In genomic region chr3:62538706-62539356, GRCh38 we compare ENCODE assay signal across 18 cellular contexts.
DNase-seq lines count a peak whose midpoint lies in the region; ATAC-seq and TF ChIP-seq lines count a peak whose summit lies in the region.
"Had no signal": no experiment of that assay in that cellular context is flagged by ENCODE, and none has a peak within 500 bp of the region (broad histone marks: within the 10 kb centered on the region; RNA-seq: fewer than 3 reads in every experiment).

No MANE protein-coding gene starts in this region.

- no peaks in the 10 kb centered on the region for H3K36me3 ChIP-seq in H7 (replicated peaks; ENCODE audit: control insufficient read depth, insufficient read depth, low read length)
- H3K36me3 ChIP-seq in HUES64 (ENCODE audit: insufficient read depth, low read length): no peaks in the 10 kb centered on the region
- no peaks in the 10 kb centered on the region for H3K36me3 ChIP-seq in esophagus muscularis mucosa
- no peaks in the 10 kb centered on the region for H3K36me3 ChIP-seq in iPS-20b (ENCODE audit: insufficient read depth, low read depth, low read length)
- H3K36me3 ChIP-seq in tibial nerve: no peaks in the 10 kb centered on the region
- H3K36me3 ChIP-seq: Peyer's patch, SJSA1 had no signal

- TF ChIP-seq POLR2A in esophagus muscularis mucosa (IDR thresholded peaks at IDR 0.05; ENCODE audit: low read depth): no peak
- no peak for TF ChIP-seq POLR2A in tibial nerve (IDR thresholded peaks at IDR 0.05)

- no peaks in the 10 kb centered on the region for H3K27me3 ChIP-seq in H7 (ENCODE audit: control insufficient read depth, insufficient read depth, low read length)
- H3K27me3 ChIP-seq in HUES64 (ENCODE audit: insufficient read depth, low read length): no peaks in the 10 kb centered on the region
- no peaks in the 10 kb centered on the region for H3K27me3 ChIP-seq in esophagus muscularis mucosa
- H3K27me3 ChIP-seq in iPS-20b (ENCODE audit: insufficient read depth, low read length): no peaks in the 10 kb centered on the region
- H3K27me3 ChIP-seq in tibial nerve: no peaks in the 10 kb centered on the region
- H3K27me3 ChIP-seq: Peyer's patch had no signal

- no peaks in the 10 kb centered on the region for H3K9me3 ChIP-seq in HUES64 (ENCODE audit: insufficient read depth, low read depth, low read length)
- H3K9me3 ChIP-seq in esophagus muscularis mucosa: no peaks in the 10 kb centered on the region
- H3K9me3 ChIP-seq in iPS-20b (ENCODE audit: insufficient read depth, low read depth, low read length): no peaks in the 10 kb centered on the region
- no peaks in the 10 kb centered on the region for H3K9me3 ChIP-seq in tibial nerve
- H3K9me3 ChIP-seq: Peyer's patch, SJSA1 had no signal

- peaks cover 43% of the 10 kb centered on the region for H3K4me1 ChIP-seq in HUES64 (ENCODE audit: insufficient read depth, low read length)
- H3K4me1 ChIP-seq in esophagus muscularis mucosa: no peaks in the 10 kb centered on the region
- H3K4me1 ChIP-seq in iPS-20b (ENCODE audit: insufficient read depth, low read length): peaks cover 26% of the 10 kb centered on the region
- H3K4me1 ChIP-seq in tibial nerve: no peaks in the 10 kb centered on the region
- H3K4me1 ChIP-seq: Peyer's patch, SJSA1 had no signal

- no peak for TF ChIP-seq CTCF in esophagus muscularis mucosa (IDR thresholded peaks at IDR 0.05)
- no peak for TF ChIP-seq CTCF in tibial nerve (IDR thresholded peaks at IDR 0.05)

- intact Hi-C loops in esophagus muscularis mucosa (cut with DNase I): no loop called here

- peak overlapping the region; percentile 52 for H3K9ac ChIP-seq in HUES64 (ENCODE audit: low read depth, low read length)
- peak overlapping the region; percentile 63; the same call in 1 of the 2 replicates for H3K9ac ChIP-seq in iPS-20b (ENCODE audit: low read depth, low read length)

- H3K27ac ChIP-seq in HUES64 (ENCODE audit: low read depth, low read length) (peak overlapping the region; percentile 91), esophagus muscularis mucosa (replicated peaks in 1 of 4) (no peak overlapping the region), iPS-20b (ENCODE audit: low read length) (peak overlapping the region; percentile 32), tibial nerve (no peak overlapping the region)
- H3K27ac ChIP-seq: HL-60, Peyer's patch, SJSA1 had no signal

- no peak for TF ChIP-seq EP300 in esophagus muscularis mucosa (IDR thresholded peaks at IDR 0.05)
- no peak for TF ChIP-seq EP300 in tibial nerve (IDR thresholded peaks at IDR 0.05)

- no peak overlapping the region for H3K4me3 ChIP-seq in H7 (ENCODE audit: insufficient read depth, low read depth, low read length)
- peak overlapping the region; percentile 27 for H3K4me3 ChIP-seq in HUES64 (ENCODE audit: low read length)
- H3K4me3 ChIP-seq in esophagus muscularis mucosa: no peak overlapping the region
- peak overlapping the region; percentile 42 for H3K4me3 ChIP-seq in iPS-20b (ENCODE audit: low read length)
- no peak overlapping the region for H3K4me3 ChIP-seq in tibial nerve
- H3K4me3 ChIP-seq: K562, Peyer's patch, SJSA1 had no signal

- peak; percentile 10 for DNase-seq in H7
- DNase-seq in esophagus muscularis mucosa (ENCODE audit: extremely low spot score): peak; percentile 24
- no peak for DNase-seq in activated gamma-delta T cell treated with Interleukin-2 at 50 U/mL for 16 hours
- DNase-seq in tibial nerve (ENCODE audit: low spot score in 2 of 2): no peak
- DNase-seq in NCI-H1105 treated with DMSO at 0.1 percent for 48 hours (lab: John Stamatoyannopoulos, UW): no peak
- DNase-seq: CD8-positive, alpha-beta memory T cell; DMS53; NCI-H1694 treated with DMSO at 0.1 percent for 48 hours; NCI-H2107; NCI-H526; Peyer's patch; SW 1271 had no signal

- 20% methylated on average over 4 of the region's 4 CpGs for WGBS in HUES64
- WGBS in esophagus muscularis mucosa: 23% methylated on average over 4 of the region's 4 CpGs
- 11 to 13% methylated on average over 4 of the region's 4 CpGs for WGBS in tibial nerve, 2 donors

- ATAC-seq in GM21423 (IDR thresholded peaks at IDR 0.05; ENCODE audit: unreplicated experiment): no peak
- ATAC-seq: K562 had no signal

Comparison
In these comparisons a context has a peak if more than half of its experiments do, and no peak if none do; other contexts are left out.
1. DNase-seq: peak in H7 (single experiment) and esophagus muscularis mucosa (single experiment); none in activated gamma-delta T cell treated with Interleukin-2 at 50 U/mL for 16 hours (single experiment), tibial nerve (0 of 2) and NCI-H1105 treated with DMSO at 0.1 percent for 48 hours (single experiment).
2. H3K4me3 ChIP-seq: peak in HUES64 (single experiment) and iPS-20b (single experiment); none in H7 (single experiment), esophagus muscularis mucosa (0 of 4) and tibial nerve (0 of 4).
3. H3K27ac ChIP-seq: peak in HUES64 (single experiment) and iPS-20b (single experiment); none in esophagus muscularis mucosa (0 of 4) and tibial nerve (0 of 4).